In the genomic region with DNA sequence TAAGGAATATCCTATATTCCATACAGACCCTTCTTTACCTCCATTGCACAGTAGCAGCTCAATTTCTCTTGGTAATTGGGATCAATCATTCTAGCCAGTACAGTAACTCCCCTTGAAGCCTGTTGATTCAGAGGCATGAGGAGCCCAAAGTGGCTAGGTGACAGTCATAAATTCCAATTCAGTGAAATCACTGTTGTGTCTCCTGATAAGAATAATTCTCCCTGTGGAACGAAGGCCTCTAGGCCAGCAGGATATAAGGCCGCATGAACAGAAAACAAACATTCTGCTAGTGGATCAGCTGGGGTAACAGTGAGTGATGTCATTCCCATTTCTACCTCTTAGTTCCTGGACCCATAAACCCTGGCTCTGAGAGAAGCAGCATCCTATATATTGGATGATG, we compare ENCODE assay signal across 25 cellular contexts.
DNase-seq lines count a peak whose midpoint lies in the region; ATAC-seq, FAIRE-seq and TF ChIP-seq lines count a peak whose summit lies in the region.
"Had no signal": no experiment of that assay in that cellular context is flagged by ENCODE, and none has a peak within 500 bp of the region (broad histone marks: within the 10 kb centered on the region; RNA-seq: fewer than 3 reads in every experiment).

No MANE protein-coding gene starts in this region.

- no CpG with 5 or more reads among the region's 2 CpGs for WGBS in mesendoderm (ENCODE audit: extremely low coverage, insufficient coverage, low lambda C conversion rate)

- no peak for FAIRE-seq in RCC 7860 (lab: Jason Lieb, UNC)
- FAIRE-seq: A549, G401.6, GM18507, HTR-8/SVneo had no signal

- no peak for TF ChIP-seq CTCF in choroid plexus epithelial cell (conservative IDR thresholded peaks at IDR 0.05; ENCODE audit: low read depth, low read length)

- no peak overlapping the region for H4K5ac ChIP-seq in mesendoderm (ENCODE audit: low read length)

- peaks cover 3 to 10% of the 10 kb centered on the region in 2 donors for H3K9me3 Mint-ChIP-seq in stimulated activated naive B cell treated with anti-CD40 and anti-IgM and Interleukin-4, amounts not matched to agents 10 μg/mL and 1 μg/mL and 100 μg/mL, for 72 hours

- H3K18ac ChIP-seq in mesendoderm (ENCODE audit: low read length): no peak overlapping the region

- H3K9ac ChIP-seq in mesendoderm (ENCODE audit: low read length): no peak overlapping the region

- H3K79me2 ChIP-seq in mesendoderm (ENCODE audit: control insufficient read depth, insufficient read depth, low read length): no peaks in the 10 kb centered on the region

- H3K79me1 ChIP-seq in mesendoderm (ENCODE audit: low read length): no peaks in the 10 kb centered on the region

- no peaks in the 10 kb centered on the region for H3K4me1 Mint-ChIP-seq in stimulated activated naive B cell treated with anti-CD40 and anti-IgM and Interleukin-4, amounts not matched to agents 10 μg/mL and 1 μg/mL and 100 μg/mL, for 72 hours

- H3K4me3 Mint-ChIP-seq in stimulated activated naive B cell treated with anti-CD40 and anti-IgM and Interleukin-4, amounts not matched to agents 10 μg/mL and 1 μg/mL and 100 μg/mL, for 72 hours: no peak overlapping the region

- no peak overlapping the region for H2BK5ac ChIP-seq in mesendoderm (ENCODE audit: low read length)

- H2AK5ac ChIP-seq in mesendoderm (ENCODE audit: low read length): no peak overlapping the region

- H3K27ac Mint-ChIP-seq in stimulated activated naive B cell treated with anti-CD40 and anti-IgM and Interleukin-4, amounts not matched to agents 10 μg/mL and 1 μg/mL and 100 μg/mL, for 72 hours: no peak overlapping the region

- H3K27me3 Mint-ChIP-seq in stimulated activated naive B cell treated with anti-CD40 and anti-IgM and Interleukin-4, amounts not matched to agents 10 μg/mL and 1 μg/mL and 100 μg/mL, for 72 hours: no peaks in the 10 kb centered on the region

- H3K4me1 ChIP-seq in mesendoderm (ENCODE audit: control insufficient read depth, low read depth, low read length): no peaks in the 10 kb centered on the region
- H3K4me1 ChIP-seq: A549, BE2C had no signal

- ATAC-seq in stimulated activated naive B cell treated with anti-CD40 and anti-IgM and Interleukin-4, amounts not matched to agents 10 μg/mL and 1 μg/mL and 100 μg/mL, for 72 hours (replicated peaks): no peak
- no peak for ATAC-seq in GM21515 (IDR thresholded peaks at IDR 0.05; ENCODE audit: unreplicated experiment)
- ATAC-seq: A549 had no signal

- H3K36me3 ChIP-seq in mesendoderm (ENCODE audit: control insufficient read depth, insufficient read depth, low read length): no peaks in the 10 kb centered on the region
- H3K36me3 ChIP-seq: BE2C had no signal

- no peak overlapping the region for H3K4ac ChIP-seq in mesendoderm (ENCODE audit: low read depth, low read length)

- H3K4me3 ChIP-seq in choroid plexus epithelial cell (ENCODE audit: low read depth, low read length) (no peak overlapping the region), mesendoderm (ENCODE audit: low read length) (no peak overlapping the region)
- H3K4me3 ChIP-seq: A549 had no signal

- H3K56ac ChIP-seq in mesendoderm (ENCODE audit: low read length): no peak overlapping the region

- no peak overlapping the region for H2BK120ac ChIP-seq in mesendoderm (ENCODE audit: low read depth, low read length)

- no peak overlapping the region for H3K4me2 ChIP-seq in mesendoderm (ENCODE audit: low read length)
- H3K4me2 ChIP-seq: A549 had no signal

- H4K8ac ChIP-seq in mesendoderm (ENCODE audit: low read depth, low read length): no peak overlapping the region

- no peak overlapping the region for H3K23ac ChIP-seq in mesendoderm (ENCODE audit: low read length)

- H3K36me3 Mint-ChIP-seq in stimulated activated naive B cell treated with anti-CD40 and anti-IgM and Interleukin-4, amounts not matched to agents 10 μg/mL and 1 μg/mL and 100 μg/mL, for 72 hours: no peaks in the 10 kb centered on the region

- no peak overlapping the region for H2BK15ac ChIP-seq in mesendoderm (replicated peaks; ENCODE audit: low read depth)

- H3K27ac ChIP-seq in mesendoderm (ENCODE audit: low read depth, low read length): no peak overlapping the region
- H3K27ac ChIP-seq: A549 had no signal

- no peaks in the 10 kb centered on the region for H3K27me3 ChIP-seq in mesendoderm (ENCODE audit: insufficient read depth, low read length, poor library complexity)
- H3K27me3 ChIP-seq: BE2C had no signal

- DNase-seq in Daoy (ENCODE audit: low read depth): peak; percentile 75
- peak; percentile 55 for DNase-seq in RCC 7860 (ENCODE audit: low spot score)
- DNase-seq in choroid plexus epithelial cell (ENCODE audit: low read depth): peak; percentile 37
- DNase-seq in mesendoderm: peak; percentile 86
- no peak for DNase-seq in activated CD4-positive, alpha-beta T cell treated with anti-CD3 and anti-CD28 coated beads for 1 hour
- no peak for DNase-seq in stimulated activated naive B cell treated with anti-CD40 and anti-IgM and Interleukin-4, amounts not matched to agents 10 μg/mL and 1 μg/mL and 100 μg/mL, for 72 hours
- no peak for DNase-seq in NK-92 (lab: John Stamatoyannopoulos, UW; ENCODE audit: unreplicated experiment)
- DNase-seq: BE2C, DMS79, GOT3, HCEC 1CT, KG1, NCI-H1092 treated with DMSO at 0.1 percent for 48 hours, NCI-H1436 treated with DMSO at 0.1 percent for 48 hours, NCI-H2029 treated with DMSO at 0.1 percent for 48 hours, NCI-H2171, NCI-H345, NCI-H524, NCI-H774, Right ventricle myocardium superior had no signal

Comparison
In these comparisons a context has a peak if more than half of its experiments do, and no peak if none do; other contexts are left out.
1. DNase-seq: peak in Daoy (single experiment), RCC 7860 (single experiment), choroid plexus epithelial cell (single experiment) and mesendoderm (single experiment); none in activated CD4-positive, alpha-beta T cell treated with anti-CD3 and anti-CD28 coated beads for 1 hour (single experiment), stimulated activated naive B cell treated with anti-CD40 and anti-IgM and Interleukin-4, amounts not matched to agents 10 μg/mL and 1 μg/mL and 100 μg/mL, for 72 hours (single experiment) and NK-92 (single experiment).